ENCODE assay signal across 29 cellular contexts in the genomic region with DNA sequence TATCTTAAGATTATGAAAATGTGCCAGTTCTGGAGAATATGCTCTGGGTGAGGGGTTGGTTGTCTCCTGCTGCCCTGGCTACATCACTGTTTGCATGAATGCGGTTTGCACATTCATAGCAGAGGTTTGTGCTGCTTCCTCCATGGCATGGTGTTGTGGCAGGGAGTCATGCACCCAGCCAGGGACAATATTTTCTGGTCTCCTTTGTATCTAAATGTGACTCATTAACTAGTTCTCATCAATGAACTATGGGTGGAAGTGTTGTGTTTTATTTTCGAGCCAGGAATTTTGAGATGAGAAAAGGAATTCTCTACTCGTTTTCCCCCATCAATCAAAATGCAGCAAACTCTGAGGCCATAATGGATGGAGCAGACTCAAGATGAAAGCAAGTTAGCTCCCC.
DNase-seq lines count a peak whose midpoint lies in the region; ATAC-seq and TF ChIP-seq lines count a peak whose summit lies in the region.
"Had no signal": no experiment of that assay in that cellular context is flagged by ENCODE, and none has a peak within 500 bp of the region (broad histone marks: within the 10 kb centered on the region; RNA-seq: fewer than 3 reads in every experiment).

No MANE protein-coding gene starts in this region.

- no peak overlapping the region for H3K4me3 Mint-ChIP-seq in mesothelial cell of epicardium
- H3K4me3 Mint-ChIP-seq: activated CD8-positive, alpha-beta T cell treated with anti-CD3 and anti-CD28 coated beads for 36 hours; activated naive CD4-positive, alpha-beta T cell treated with anti-CD3 and anti-CD28 coated beads, Interleukin-2, amount 50 U/mL, for 24 hours; effector memory CD8-positive, alpha-beta T cell; naive B cell had no signal

- H3K9me3 Mint-ChIP-seq in mesothelial cell of epicardium: peaks cover 3% of the 10 kb centered on the region
- H3K9me3 Mint-ChIP-seq: activated CD8-positive, alpha-beta T cell treated with anti-CD3 and anti-CD28 coated beads for 36 hours; activated naive CD4-positive, alpha-beta T cell treated with anti-CD3 and anti-CD28 coated beads, Interleukin-2, amount 50 U/mL, for 24 hours; activated T-helper 2 cell treated with anti-CD3 and anti-CD28 coated beads, Interferon-gamma antibody, Interleukin-2, Interleukin-4, amounts not matched to agents 10 μg/mL and 5 μg/mL and 100 μg/mL, durations not matched to agents 14 hours and 24 hours and 36 hours had no signal

- H3K27me3 ChIP-seq in AG04450 (ENCODE audit: control insufficient read depth, insufficient read depth, low read length) (no peaks in the 10 kb centered on the region), RWPE2 (ENCODE audit: insufficient read depth, poor library complexity, severe bottlenecking) (no peaks in the 10 kb centered on the region)
- H3K27me3 ChIP-seq: tibial nerve had no signal

- CTCF ChIA-PET in AG04450 (lab: Charles Lee): interaction anchor here (1.4 kb wide), 1 partner anchor 885 kb away, joined by 3 read pairs; no protein-coding TSS in a partner anchor

- TF ChIP-seq CTCF in AG04450 (IDR thresholded peaks at IDR 0.05; ENCODE audit: low read depth, low read length) (no peak), RWPE2 (IDR thresholded peaks at IDR 0.05; ENCODE audit: poor library complexity, severe bottlenecking) (no peak), fibroblast of the aortic adventitia (IDR thresholded peaks at IDR 0.05; ENCODE audit: insufficient read depth, low read length) (no peak), mesothelial cell of epicardium (IDR thresholded peaks at IDR 0.05; ENCODE audit: unreplicated experiment) (no peak)

- POLR2A ChIA-PET in AG04450 (lab: Yijun Ruan, JAX): interaction anchor here (0.6 kb wide), 1 partner anchor 689 kb away, joined by 4 read pairs; no protein-coding TSS in a partner anchor

- no peak overlapping the region for H3K4me3 ChIP-seq in AG04450 (ENCODE audit: low read depth, low read length)
- no peak overlapping the region for H3K4me3 ChIP-seq in RWPE2 (ENCODE audit: severe bottlenecking)
- no peak overlapping the region for H3K4me3 ChIP-seq in fibroblast of the aortic adventitia (ENCODE audit: low read depth, low read length)
- H3K4me3 ChIP-seq: A549, SK-N-MC, tibial nerve had no signal

- no peaks in the 10 kb centered on the region for H3K9me3 ChIP-seq in AG04450 (ENCODE audit: control insufficient read depth, insufficient read depth, low read length)
- H3K9me3 ChIP-seq in RWPE2 (ENCODE audit: severe bottlenecking): no peaks in the 10 kb centered on the region
- H3K9me3 ChIP-seq: A549, tibial nerve had no signal

- H3K27ac ChIP-seq in AG04450 (ENCODE audit: low read depth, low read length) (no peak overlapping the region), RWPE2 (ENCODE audit: poor library complexity, severe bottlenecking) (no peak overlapping the region)
- H3K27ac ChIP-seq: A549, SK-N-MC, tibial nerve had no signal

- H3K27me3 Mint-ChIP-seq in mesothelial cell of epicardium (ENCODE audit: low read depth): no peaks in the 10 kb centered on the region
- H3K27me3 Mint-ChIP-seq: activated CD8-positive, alpha-beta T cell treated with anti-CD3 and anti-CD28 coated beads for 36 hours; activated naive CD4-positive, alpha-beta T cell treated with anti-CD3 and anti-CD28 coated beads, Interleukin-2, amount 50 U/mL, for 24 hours; effector memory CD8-positive, alpha-beta T cell; naive B cell had no signal

- H3K27ac Mint-ChIP-seq in mesothelial cell of epicardium: no peak overlapping the region
- H3K27ac Mint-ChIP-seq: activated CD8-positive, alpha-beta T cell treated with anti-CD3 and anti-CD28 coated beads for 36 hours; activated naive CD4-positive, alpha-beta T cell treated with anti-CD3 and anti-CD28 coated beads, Interleukin-2, amount 50 U/mL, for 24 hours; activated T-helper 2 cell treated with anti-CD3 and anti-CD28 coated beads, Interferon-gamma antibody, Interleukin-2, Interleukin-4, amounts not matched to agents 10 μg/mL and 5 μg/mL and 100 μg/mL, durations not matched to agents 14 hours and 24 hours and 36 hours; effector memory CD8-positive, alpha-beta T cell had no signal

- ATAC-seq in RWPE2 (ENCODE audit: low read depth) (peak; percentile 67), HG02759 (IDR thresholded peaks at IDR 0.05; ENCODE audit: unreplicated experiment) (no peak), HG03432 (IDR thresholded peaks at IDR 0.05; ENCODE audit: unreplicated experiment) (no peak), GM18873 (IDR thresholded peaks at IDR 0.05; ENCODE audit: low FRiP score, unreplicated experiment) (no peak)
- ATAC-seq: A549; activated CD8-positive, alpha-beta T cell treated with anti-CD3 and anti-CD28 coated beads for 36 hours; effector memory CD8-positive, alpha-beta T cell; left lobe of liver had no signal

- H3K4me1 ChIP-seq in RWPE2 (ENCODE audit: insufficient read depth, poor library complexity, severe bottlenecking): no peaks in the 10 kb centered on the region
- H3K4me1 ChIP-seq: A549, tibial nerve had no signal

- H3K36me3 Mint-ChIP-seq in mesothelial cell of epicardium: no peaks in the 10 kb centered on the region
- H3K36me3 Mint-ChIP-seq: activated naive CD4-positive, alpha-beta T cell treated with anti-CD3 and anti-CD28 coated beads, Interleukin-2, amount 50 U/mL, for 24 hours; naive B cell had no signal

- DNase-seq in AG04450 (ENCODE audit: low read depth, low spot score) (peak; percentile 32), HCEC 1CT (peak; percentile 66), RWPE2 (ENCODE audit: low spot score) (no peak), fibroblast of the aortic adventitia (ENCODE audit: low read depth) (peak; percentile 7), mesothelial cell of epicardium (ENCODE audit: low spot score in 2 of 2, unreplicated experiment in 2 of 2) (no peak)
- DNase-seq: activated CD4-positive, alpha-beta T cell treated with anti-CD3 and anti-CD28 coated beads for 1 hour; activated CD8-positive, alpha-beta T cell treated with anti-CD3 and anti-CD28 coated beads for 36 hours; caudate nucleus; cortex of kidney; DMS53; effector memory CD8-positive, alpha-beta T cell; hippocampal formation; naive B cell; NCI-H1417 treated with DMSO at 0.1 percent for 48 hours; NCI-H2081 treated with DMSO at 0.1 percent for 48 hours; NCI-H774; occipital lobe; RPMI8226; small intestine; stimulated activated CD4-positive, alpha-beta T cell treated with anti-CD3 and anti-CD28 coated beads, Interleukin-1b, Interleukin-23, amount 100 ng/mL, for 48 hours had no signal

- H3K36me3 ChIP-seq in RWPE2 (ENCODE audit: low read depth): no peaks in the 10 kb centered on the region
- H3K36me3 ChIP-seq: tibial nerve had no signal

- H3K4me1 Mint-ChIP-seq in mesothelial cell of epicardium: no peaks in the 10 kb centered on the region
- H3K4me1 Mint-ChIP-seq: activated naive CD4-positive, alpha-beta T cell treated with anti-CD3 and anti-CD28 coated beads, Interleukin-2, amount 50 U/mL, for 24 hours; naive B cell had no signal

Comparison
In these comparisons a context has a peak if more than half of its experiments do, and no peak if none do; other contexts are left out.
1. DNase-seq: peak in AG04450 (single experiment), HCEC 1CT (single experiment) and fibroblast of the aortic adventitia (single experiment); none in RWPE2 (single experiment) and mesothelial cell of epicardium (0 of 2).